In genomic region chr3:172143739-172144497, GRCh38 we compare ENCODE assay signal across 1 cellular context.
TF ChIP-seq lines count a peak whose summit lies in the region.

No MANE protein-coding gene starts in this region.

TF ChIP-seq in H1, 55 proteins besides CTCF, POLR2A, EP300 and RAD21:
- TF ChIP-seq KDM4A (IDR thresholded peaks at IDR 0.05; ENCODE audit: low read depth, low read length, severe bottlenecking) (no peak), MAX (IDR thresholded peaks at IDR 0.05) (no peak), RBBP5 (IDR thresholded peaks at IDR 0.05; ENCODE audit: borderline replicate concordance, low read depth, low read length) (no peak), USF2 (IDR thresholded peaks at IDR 0.05; ENCODE audit: low read length) (no peak), GTF2F1 (IDR thresholded peaks at IDR 0.05; ENCODE audit: borderline replicate concordance, low read depth, low read length) (no peak), SP1 (IDR thresholded peaks at IDR 0.05; ENCODE audit: low read depth, low read length) (no peak), RNF2 (IDR thresholded peaks at IDR 0.05; ENCODE audit: borderline replicate concordance, low read depth, low read length, missing control alignments, poor library complexity, severe bottlenecking) (no peak), POU5F1 (IDR thresholded peaks at IDR 0.05; ENCODE audit: low read depth, low read length) (no peak), CEBPB (IDR thresholded peaks at IDR 0.05; ENCODE audit: low read depth, low read length) (no peak), E2F6 (IDR thresholded peaks at IDR 0.05) (no peak), EGR1 (IDR thresholded peaks at IDR 0.05; ENCODE audit: borderline replicate concordance, low read depth, low read length) (no peak)
